ENCODE assay signal across 23 cellular contexts in genomic region chr4:148390311-148390710, GRCh38.
"Had no signal": no experiment of that assay in that cellular context is flagged by ENCODE, and none has a peak within 500 bp of the region (broad histone marks: within the 10 kb centered on the region; RNA-seq: fewer than 3 reads in every experiment).

No MANE protein-coding gene starts in this region.

- H3K9me3 ChIP-seq: esophagus muscularis mucosa, gastroesophageal sphincter, heart left ventricle had no signal

- H3K4me3 ChIP-seq: coronary artery, dorsolateral prefrontal cortex, esophagus muscularis mucosa, gastroesophageal sphincter, heart left ventricle, hepatocyte, lung had no signal

- DNase-seq: dermis blood vessel endothelial cell; dorsolateral prefrontal cortex; effector CD4-positive, alpha-beta T cell; effector memory CD4-positive, alpha-beta T cell; heart left ventricle; hypothalamus; immature natural killer cell; islet precursor cell; kidney; kidney glomerular epithelial cell; left colon; left ventricle myocardium superior; mammary epithelial cell; mesendoderm; midbrain; naive B cell had no signal

- H3K4me1 ChIP-seq: foreskin keratinocyte had no signal

- H3K27ac ChIP-seq: coronary artery, dorsolateral prefrontal cortex, esophagus muscularis mucosa, foreskin keratinocyte, gastroesophageal sphincter, heart left ventricle, hepatocyte had no signal

- H3K36me3 ChIP-seq: esophagus muscularis mucosa, gastroesophageal sphincter, heart left ventricle had no signal

- ATAC-seq: foreskin keratinocyte, gastroesophageal sphincter, heart left ventricle, left colon, left lobe of liver, left ventricle myocardium superior had no signal

- H3K27me3 ChIP-seq: dorsolateral prefrontal cortex, esophagus muscularis mucosa, foreskin keratinocyte, gastroesophageal sphincter, heart left ventricle, hepatocyte had no signal
